Comparison of ENCODE assay signal across 9 cellular contexts in genomic region chr9:101738566-101739183, GRCh38. TPM values are rescaled to one million over a fixed set of nuclear protein-coding genes. Genes with fewer than 3 reads are reported as not detected.
DNase-seq lines count a peak whose midpoint lies in the region; ATAC-seq and TF ChIP-seq lines count a peak whose summit lies in the region.
"Had no signal": no experiment of that assay in that cellular context is flagged by ENCODE, and none has a peak within 500 bp of the region (broad histone marks: within the 10 kb centered on the region; RNA-seq: fewer than 3 reads in every experiment).

Gene GRIN3A (minus strand): TSS chr9:101738647. CDS start chr9:101737979, 668 bp downstream.

- no peak for TF ChIP-seq CTCF in suprapubic skin (IDR thresholded peaks at IDR 0.05)

- ATAC-seq in GM19467 (IDR thresholded peaks at IDR 0.05; ENCODE audit: unreplicated experiment) = no peak
- no peak for ATAC-seq in HG02970 (IDR thresholded peaks at IDR 0.05; ENCODE audit: low FRiP score, unreplicated experiment)
- no peak for ATAC-seq in GM21528 (IDR thresholded peaks at IDR 0.05; ENCODE audit: low FRiP score, unreplicated experiment)

- TF ChIP-seq EP300 in suprapubic skin (IDR thresholded peaks at IDR 0.05) = no peak

- H3K27ac Mint-ChIP-seq in activated naive CD8-positive, alpha-beta T cell treated with anti-CD3 and anti-CD28 coated beads for 36 hours = no peak within 1 kb of the TSS

- H3K27ac ChIP-seq in suprapubic skin = no peak within 1 kb of the TSS

- peak within 1 kb of the TSS; percentile 50 for H3K4me3 ChIP-seq in suprapubic skin

- no peaks in the 10 kb centered on the region for H3K36me3 ChIP-seq in suprapubic skin

- TF ChIP-seq POLR2A in suprapubic skin (IDR thresholded peaks at IDR 0.05) = no peak

- no peaks in the 10 kb centered on the region for H3K36me3 Mint-ChIP-seq in activated naive CD8-positive, alpha-beta T cell treated with anti-CD3 and anti-CD28 coated beads for 36 hours

- WGBS in suprapubic skin = 2% methylated on average over 24 of the region's 26 CpGs

- H3K4me1 Mint-ChIP-seq in activated naive CD8-positive, alpha-beta T cell treated with anti-CD3 and anti-CD28 coated beads for 36 hours = no peaks in the 10 kb centered on the region

- no peaks in the 10 kb centered on the region for H3K9me3 Mint-ChIP-seq in activated naive CD8-positive, alpha-beta T cell treated with anti-CD3 and anti-CD28 coated beads for 36 hours

- no peaks in the 10 kb centered on the region for H3K9me3 ChIP-seq in suprapubic skin

- peaks cover 18% of the 10 kb centered on the region for H3K4me1 ChIP-seq in suprapubic skin

- H3K27me3 ChIP-seq in suprapubic skin = peaks cover 46% of the 10 kb centered on the region

- H3K4me3 Mint-ChIP-seq in activated naive CD8-positive, alpha-beta T cell treated with anti-CD3 and anti-CD28 coated beads for 36 hours = peak within 1 kb of the TSS; percentile 56

- DNase-seq in stimulated activated CD4-positive, alpha-beta T cell treated with anti-CD3 and anti-CD28 coated beads, Interleukin-15, amount 100 ng/mL, for 24 hours = peak; percentile 3
- DNase-seq in stimulated activated CD4-positive, alpha-beta T cell treated with anti-CD3 and anti-CD28 coated beads, Interleukin-1b, Interleukin-23, amount 100 ng/mL, for 48 hours = no peak
- peak; percentile 2 for DNase-seq in activated naive CD8-positive, alpha-beta T cell treated with anti-CD3 and anti-CD28 coated beads for 36 hours
- DNase-seq in kidney tubule cell (ENCODE audit: low spot score) = peak; percentile 2
- no peak for DNase-seq in suprapubic skin (ENCODE audit: low spot score in 2 of 2)
- DNase-seq: naive B cell had no signal

- H3K27me3 Mint-ChIP-seq in activated naive CD8-positive, alpha-beta T cell treated with anti-CD3 and anti-CD28 coated beads for 36 hours = peaks cover 53% of the 10 kb centered on the region

RNA-seq across cellular contexts. Expression of gene GRIN3A, which starts in this region (rescaled TPM):
- not detected for total RNA-seq in activated naive CD8-positive, alpha-beta T cell treated with anti-CD3 and anti-CD28 coated beads for 36 hours
- under 1 TPM in 1 of 4 donors, not detected in 3; 0.21 TPM for total RNA-seq in suprapubic skin

Comparison
In these comparisons a context has a peak if more than half of its experiments do, and no peak if none do; other contexts are left out.
1. DNase-seq: peak in stimulated activated CD4-positive, alpha-beta T cell treated with anti-CD3 and anti-CD28 coated beads, Interleukin-15, amount 100 ng/mL, for 24 hours (single experiment) and kidney tubule cell (single experiment); none in stimulated activated CD4-positive, alpha-beta T cell treated with anti-CD3 and anti-CD28 coated beads, Interleukin-1b, Interleukin-23, amount 100 ng/mL, for 48 hours (single experiment) and suprapubic skin (0 of 2).
2. Peak in DNase-seq in activated naive CD8-positive, alpha-beta T cell treated with anti-CD3 and anti-CD28 coated beads for 36 hours; RNA of the gene not detected or under 1 TPM.